ENCODE assay signal across 8 cellular contexts in the genomic region with DNA sequence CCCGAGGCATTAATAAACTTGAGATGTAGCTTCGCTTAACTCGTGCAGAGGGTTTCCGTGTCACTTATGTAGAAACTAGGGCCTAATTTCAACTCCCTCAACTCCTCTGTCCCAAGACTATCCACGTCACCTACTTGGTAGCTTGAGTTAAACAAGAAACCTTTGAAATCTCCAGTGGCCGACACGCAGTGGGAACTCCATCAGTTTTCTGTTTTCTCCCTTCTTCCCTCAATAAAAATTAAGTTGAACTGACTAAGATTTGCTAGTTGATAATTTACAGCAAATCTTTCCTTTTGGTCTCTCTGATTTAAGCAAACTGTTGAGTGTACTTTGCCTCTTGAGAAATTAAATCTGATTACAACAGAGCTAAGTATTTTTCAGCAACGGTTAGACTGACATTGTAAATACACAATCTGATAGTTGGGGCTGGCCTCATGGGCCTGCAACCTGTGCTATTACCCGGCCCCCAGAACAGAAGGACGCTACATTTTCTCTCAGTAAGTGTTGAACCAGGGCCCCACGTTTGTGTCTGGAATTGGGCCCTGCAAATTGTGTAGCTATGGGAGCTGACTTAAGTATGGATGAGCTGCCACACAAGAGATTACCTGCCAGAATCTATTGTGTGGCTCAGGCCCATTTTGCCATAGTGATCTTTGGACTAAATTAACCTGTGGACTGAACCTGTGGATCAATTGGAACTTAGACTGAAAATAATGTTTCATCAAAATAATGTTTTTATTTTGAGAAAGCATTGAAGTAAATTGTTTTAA. TPM values are rescaled to one million over a fixed set of nuclear protein-coding genes. Genes with fewer than 3 reads are reported as not detected.
DNase-seq lines count a peak whose midpoint lies in the region; ATAC-seq and TF ChIP-seq lines count a peak whose summit lies in the region.

No MANE protein-coding gene starts in this region.

- H3K27me3 ChIP-seq in Karpas-422 (ENCODE audit: low read length), result no peaks in the 10 kb centered on the region
- H3K27me3 ChIP-seq in mammary epithelial cell (ENCODE audit: insufficient read depth, low read length), result no peaks in the 10 kb centered on the region
- H3K27me3 ChIP-seq in mesendoderm (ENCODE audit: insufficient read depth, low read length, poor library complexity), result no peaks in the 10 kb centered on the region
- no peaks in the 10 kb centered on the region for H3K27me3 ChIP-seq in uterus

- peaks cover 43% of the 10 kb centered on the region for H3K79me2 ChIP-seq in Karpas-422 (ENCODE audit: low read length)
- peaks cover 37% of the 10 kb centered on the region for H3K79me2 ChIP-seq in mammary epithelial cell (ENCODE audit: insufficient read depth, low read length)
- H3K79me2 ChIP-seq in mesendoderm (ENCODE audit: control insufficient read depth, insufficient read depth, low read length), result peaks cover 2% of the 10 kb centered on the region

- no peak overlapping the region for H2BK120ac ChIP-seq in mesendoderm (ENCODE audit: low read depth, low read length)

- H2AFZ ChIP-seq in Karpas-422 (ENCODE audit: low read length), result peak overlapping the region; percentile 84
- peak overlapping the region; percentile 96 for H2AFZ ChIP-seq in mammary epithelial cell (ENCODE audit: low read depth, low read length)

- H3K9ac ChIP-seq in Karpas-422 (ENCODE audit: low read length) (peak overlapping the region; percentile 90), mammary epithelial cell (ENCODE audit: insufficient read depth, low read length) (peak overlapping the region; percentile 30), mesendoderm (ENCODE audit: low read length) (peak overlapping the region; percentile 66)

- no peak overlapping the region for H3K23ac ChIP-seq in mesendoderm (ENCODE audit: low read length)

- WGBS in mammary epithelial cell (ENCODE audit: low coverage, missing lambda C conversion rate), result 46% methylated on average over 11 of the region's 11 CpGs
- no CpG with 5 or more reads among the region's 11 CpGs for WGBS in mesendoderm (ENCODE audit: extremely low coverage, insufficient coverage, low lambda C conversion rate)

- peak overlapping the region; percentile 95 for H4K5ac ChIP-seq in mesendoderm (ENCODE audit: low read length)

- TF ChIP-seq CTCF in AG10803 (conservative IDR thresholded peaks at IDR 0.05; ENCODE audit: low read length), result no peak
- no peak for TF ChIP-seq CTCF in mammary epithelial cell (conservative IDR thresholded peaks at IDR 0.05 in 1 of 2, IDR thresholded peaks at IDR 0.05 in 1 of 2; ENCODE audit: extremely low read depth in 1 of 2, insufficient read depth in 1 of 2, low read depth in 1 of 2, low read length in 2 of 2)
- no peak for TF ChIP-seq CTCF in uterus (IDR thresholded peaks at IDR 0.05)

- DNase-seq in AG10803 (ENCODE audit: low read depth), result no peak
- no peak for DNase-seq in Karpas-422
- DNase-seq in mammary epithelial cell, result no peak
- DNase-seq in mesendoderm, result no peak
- peak in 1 of 2 donors; percentile 16 for DNase-seq in uterus
- DNase-seq in HPDE6-E6E7 (ENCODE audit: extremely low spot score), result no peak
- DNase-seq in GOT3 (lab: John Stamatoyannopoulos, UW), result no peak

- H3K4me2 ChIP-seq in Karpas-422 (ENCODE audit: low read depth, low read length, poor library complexity, severe bottlenecking), result peak overlapping the region; percentile 73
- peak overlapping the region; percentile 83 for H3K4me2 ChIP-seq in mammary epithelial cell (ENCODE audit: insufficient read depth, low read depth, low read length)
- no peak overlapping the region for H3K4me2 ChIP-seq in mesendoderm (ENCODE audit: low read length)

- CTCF ChIA-PET in mammary epithelial cell (lab: Charles Lee; ENCODE audit: low non-redundant PET), result no interaction called here

- peak overlapping the region; percentile 11 for H3K18ac ChIP-seq in mesendoderm (ENCODE audit: low read length)

- in situ Hi-C loops in mammary epithelial cell (cut with MboI; ENCODE audit: low sequenced_read_pairs in 2 of 2), result no loop called here

- peak overlapping the region; percentile 31 for H3K4ac ChIP-seq in mesendoderm (ENCODE audit: low read depth, low read length)

- H3K4me1 ChIP-seq in Karpas-422 (ENCODE audit: low read length) (peaks cover 32% of the 10 kb centered on the region), mammary epithelial cell (ENCODE audit: insufficient read depth, low read length) (peaks cover 24% of the 10 kb centered on the region), mesendoderm (ENCODE audit: control insufficient read depth, low read depth, low read length) (no peaks in the 10 kb centered on the region), uterus (peaks cover 12 to 22% of the 10 kb centered on the region in 2 donors)

- H4K20me1 ChIP-seq in Karpas-422 (ENCODE audit: insufficient read depth, low read depth, low read length), result no peaks in the 10 kb centered on the region
- no peaks in the 10 kb centered on the region for H4K20me1 ChIP-seq in mammary epithelial cell (ENCODE audit: insufficient read depth, low read length)

- H3K36me3 ChIP-seq in Karpas-422 (ENCODE audit: insufficient read depth, low read length) (peaks cover 4% of the 10 kb centered on the region; the same call in 1 of the 2 replicates), mammary epithelial cell (ENCODE audit: insufficient read depth, low read length) (no peaks in the 10 kb centered on the region), mesendoderm (ENCODE audit: control insufficient read depth, insufficient read depth, low read length) (no peaks in the 10 kb centered on the region), uterus (no peaks in the 10 kb centered on the region)

- intact Hi-C loops in mammary epithelial cell (cut with micrococcal nuclease) (no loop called here), uterus (cut with DNase I; ENCODE audit: low total_unique reads) (no loop called here)

- H3K9me2 ChIP-seq in Karpas-422 (replicated peaks; ENCODE audit: insufficient read depth, low read length), result no peaks in the 10 kb centered on the region

- H3K79me1 ChIP-seq in mesendoderm (ENCODE audit: low read length), result no peaks in the 10 kb centered on the region

- TSS peak; percentile 76 for BruUV-seq in mammary epithelial cell (replicated peaks; lab: Mats Ljungman, UMichigan)

- peak overlapping the region; percentile 79 for H3K56ac ChIP-seq in mesendoderm (ENCODE audit: low read length)

- H3K9me3 ChIP-seq in Karpas-422 (ENCODE audit: low read length) (no peaks in the 10 kb centered on the region), mammary epithelial cell (replicated peaks; ENCODE audit: insufficient read depth, low read length) (no peaks in the 10 kb centered on the region), uterus (no peaks in the 10 kb centered on the region)

- TF ChIP-seq POLR2A in uterus (IDR thresholded peaks at IDR 0.05), result no peak

- H3K4me3 ChIP-seq in AG10803 (ENCODE audit: low read length) (peak overlapping the region; percentile 94), Karpas-422 (ENCODE audit: low read length) (peak overlapping the region; percentile 77), mammary epithelial cell (replicated peaks in 1 of 3; ENCODE audit: insufficient read depth in 1 of 3, low read depth in 2 of 3, low read length in 3 of 3) (peak overlapping the region; percentile 72 to 88 (median 82)), mesendoderm (ENCODE audit: low read length) (no peak overlapping the region), uterus (peak overlapping the region; percentile 64 to 80)

- dilution Hi-C loops in mammary epithelial cell (cut with HindIII; ENCODE audit: low sequenced_read_pairs), result no loop called here

- no peak for ATAC-seq in GM18517 (IDR thresholded peaks at IDR 0.05; ENCODE audit: unreplicated experiment)

- H2AK5ac ChIP-seq in mesendoderm (ENCODE audit: low read length), result no peak overlapping the region

- no peak overlapping the region for H4K8ac ChIP-seq in mesendoderm (ENCODE audit: low read depth, low read length)

- no peak overlapping the region for H2BK15ac ChIP-seq in mesendoderm (replicated peaks; ENCODE audit: low read depth)

- no peak overlapping the region for H2BK5ac ChIP-seq in mesendoderm (ENCODE audit: low read length)

- H3K27ac ChIP-seq in Karpas-422 (ENCODE audit: low read length) (peak overlapping the region; percentile 5; the same call in 1 of the 2 replicates), mammary epithelial cell (ENCODE audit: insufficient read depth, low read depth, low read length) (peak overlapping the region; percentile 23), mesendoderm (ENCODE audit: low read depth, low read length) (no peak overlapping the region), uterus (peak overlapping the region; percentile 86 to 91)

RNA-seq across cellular contexts. Expression of gene ESD, which starts 0.7 kb away (rescaled TPM):
- total RNA-seq in Karpas-422 (2014; rRNA removed; shearing (Covaris generic); ENCODE audit: low replicate concordance), result 104 and 239 TPM in 2 replicates
- total RNA-seq in mammary epithelial cell, result 10 to 100 TPM; 81.5 to 84.2 TPM
- 106 TPM for polyA plus RNA-seq in mammary epithelial cell
- polyA minus RNA-seq in mammary epithelial cell, result 91.8 TPM
- 64.6 TPM for polyA plus RNA-seq in mesendoderm (2013, experiment 1 of 2)
- 65.2 TPM for polyA plus RNA-seq in mesendoderm (2013, experiment 2 of 2)
- total RNA-seq in uterus, result 100 to 1,000 TPM in 3 of 4 donors, 10 to 100 TPM in 1; 74.3 to 144 (median 124) TPM

Comparison
In these comparisons a context has a peak if more than half of its experiments do, and no peak if none do; other contexts are left out.
1. H3K9ac ChIP-seq: peak in every context shown above with its lines; median percentile 90 in Karpas-422; 66 in mesendoderm; 30 in mammary epithelial cell.